10 cellular contexts compared by ENCODE assay signal in genomic region chr16:11114366-11115164, GRCh38.
DNase-seq lines count a peak whose midpoint lies in the region; ATAC-seq and TF ChIP-seq lines count a peak whose summit lies in the region.
"Had no signal": no experiment of that assay in that cellular context is flagged by ENCODE, and none has a peak within 500 bp of the region (broad histone marks: within the 10 kb centered on the region; RNA-seq: fewer than 3 reads in every experiment).

No MANE protein-coding gene starts in this region.

- CTCF ChIA-PET in naive thymus-derived CD4-positive, alpha-beta T cell (lab: Charles Lee) = no interaction called here

- peak overlapping the region; percentile 36 to 89 (median 65) for H3K27ac Mint-ChIP-seq in naive thymus-derived CD4-positive, alpha-beta T cell

- H3K9me3 ChIP-seq in BLaER1 = 0 out of 2 replicates have a peak, but pooled peaks cover 7% of the 10 kb centered on the region
- no peaks in the 10 kb centered on the region for H3K9me3 ChIP-seq in naive thymus-derived CD4-positive, alpha-beta T cell (ENCODE audit: control insufficient read depth in 2 of 3, low read length in 3 of 3)
- H3K9me3 ChIP-seq in ovary = no peaks in the 10 kb centered on the region
- H3K9me3 ChIP-seq: uterus had no signal

- peak overlapping the region; percentile 55 for H3K4me2 ChIP-seq in BLaER1

- TF ChIP-seq EP300 in ovary (IDR thresholded peaks at IDR 0.05) = no peak

- no peak for TF ChIP-seq POLR2A in ovary (IDR thresholded peaks at IDR 0.05)

- H3K36me3 ChIP-seq in BLaER1 (peaks cover 30% of the 10 kb centered on the region), brain microvascular endothelial cell (replicated peaks) (no peaks in the 10 kb centered on the region), ovary (no peaks in the 10 kb centered on the region)
- no peaks in the 10 kb centered on the region for H3K36me3 ChIP-seq in naive thymus-derived CD4-positive, alpha-beta T cell (ENCODE audit: control insufficient read depth in 2 of 3, insufficient read depth in 3 of 3, low read length in 3 of 3)
- H3K36me3 ChIP-seq: uterus had no signal

- DNase-seq in Jurkat, Clone E6-1 (ENCODE audit: low read depth, low spot score) = peak; percentile 94
- peak; percentile 74 for DNase-seq in activated CD8-positive, alpha-beta memory T cell treated with anti-CD3 and anti-CD28 coated beads, Interleukin-2, amount 50 U/mL, for 48 hours
- peak in 7 of 9 donors; percentile 14 to 43 (median 31) for DNase-seq in naive thymus-derived CD4-positive, alpha-beta T cell
- no peak for DNase-seq in substantia nigra (lab: John Stamatoyannopoulos, UW)
- no peak for DNase-seq in brain microvascular endothelial cell
- no peak for DNase-seq in COLO668 (lab: John Stamatoyannopoulos, UW; ENCODE audit: unreplicated experiment)
- no peak for DNase-seq in ovary
- DNase-seq: NCI-H524, uterus had no signal

- peak overlapping the region; percentile 51 to 83 (median 64) for H3K4me3 Mint-ChIP-seq in naive thymus-derived CD4-positive, alpha-beta T cell

- peaks cover 0 to 8% (median 0%) of the 10 kb centered on the region in 11 donors for H3K9me3 Mint-ChIP-seq in naive thymus-derived CD4-positive, alpha-beta T cell

- H3K4me3 ChIP-seq in BLaER1 = no peak overlapping the region
- H3K4me3 ChIP-seq in Jurkat, Clone E6-1 (ENCODE audit: low read length) = peak overlapping the region; percentile 20
- peak overlapping the region; percentile 31 for H3K4me3 ChIP-seq in naive thymus-derived CD4-positive, alpha-beta T cell (ENCODE audit: low read length)
- H3K4me3 ChIP-seq in brain microvascular endothelial cell (ENCODE audit: low read depth, low read length) = no peak overlapping the region
- H3K4me3 ChIP-seq in ovary = no peak overlapping the region
- H3K4me3 ChIP-seq: uterus had no signal

- H3K4me1 Mint-ChIP-seq in naive thymus-derived CD4-positive, alpha-beta T cell = peaks cover 22 to 53% (median 33%) of the 10 kb centered on the region in 7 donors

- no peaks in the 10 kb centered on the region for H3K27me3 Mint-ChIP-seq in naive thymus-derived CD4-positive, alpha-beta T cell

- H3K9ac ChIP-seq in BLaER1 = peak overlapping the region; percentile 11; the same call in 1 of the 2 replicates

- WGBS in ovary, 3 donors = 90 to 93% (median 92%) methylated on average over 15 of the region's 15 CpGs

- POLR2A ChIA-PET in naive thymus-derived CD4-positive, alpha-beta T cell (lab: Charles Lee) = no interaction called here

- peaks cover 16% of the 10 kb centered on the region; the same call in 1 of the 2 replicates for H4K20me1 ChIP-seq in BLaER1

- intact Hi-C loops in naive thymus-derived CD4-positive, alpha-beta T cell (cut with micrococcal nuclease) = loop anchor here in 1 of 2 donors (1.0 to 2.0 kb wide), 4 partner anchors 9 to 26 kb away; no protein-coding TSS in a partner anchor
- intact Hi-C loops in ovary (cut with DNase I) = no loop called here

- H3K4me1 ChIP-seq in BLaER1 (peaks cover 30% of the 10 kb centered on the region), ovary (ENCODE audit: insufficient read depth) (no peaks in the 10 kb centered on the region)
- peaks cover 17 to 26% of the 10 kb centered on the region in 2 donors for H3K4me1 ChIP-seq in naive thymus-derived CD4-positive, alpha-beta T cell (ENCODE audit: control insufficient read depth in 2 of 2, insufficient read depth in 2 of 2, low read length in 2 of 2)
- H3K4me1 ChIP-seq: uterus had no signal

- TF ChIP-seq CTCF in brain microvascular endothelial cell (IDR thresholded peaks at IDR 0.05; ENCODE audit: low read depth, low read length, missing control alignments) (no peak), ovary (IDR thresholded peaks at IDR 0.05) (no peak)

- in situ Hi-C loops in brain microvascular endothelial cell (cut with HindIII; ENCODE audit: low pct_ligation_motif_present, low sequenced_read_pairs) = no loop called here

- H3K27me3 ChIP-seq in BLaER1 = no peaks in the 10 kb centered on the region
- H3K27me3 ChIP-seq in naive thymus-derived CD4-positive, alpha-beta T cell (ENCODE audit: control insufficient read depth in 2 of 2, insufficient read depth in 2 of 2, low read length in 2 of 2) = no peaks in the 10 kb centered on the region
- H3K27me3 ChIP-seq in brain microvascular endothelial cell (replicated peaks) = no peaks in the 10 kb centered on the region
- H3K27me3 ChIP-seq in ovary = no peaks in the 10 kb centered on the region
- H3K27me3 ChIP-seq: uterus had no signal

- H3K36me3 Mint-ChIP-seq in naive thymus-derived CD4-positive, alpha-beta T cell = peaks cover 0 to 52% (median 19%) of the 10 kb centered on the region in 5 donors

- H3K27ac ChIP-seq in BLaER1 = 0 out of 2 replicates have a peak overlapping the region, but pooled peaks have one; percentile 30
- no peak overlapping the region for H3K27ac ChIP-seq in naive thymus-derived CD4-positive, alpha-beta T cell (ENCODE audit: low read depth, low read length)
- no peak overlapping the region for H3K27ac ChIP-seq in substantia nigra (ENCODE audit: low read depth, low read length, poor library complexity, severe bottlenecking)
- no peak overlapping the region for H3K27ac ChIP-seq in brain microvascular endothelial cell
- no peak overlapping the region for H3K27ac ChIP-seq in ovary

- ATAC-seq in naive thymus-derived CD4-positive, alpha-beta T cell = peak; percentile 77

Comparison
In these comparisons a context has a peak if more than half of its experiments do, and no peak if none do; other contexts are left out.
1. H3K4me3 ChIP-seq: peak in Jurkat, Clone E6-1 (single experiment) and naive thymus-derived CD4-positive, alpha-beta T cell (single experiment); none in BLaER1 (single experiment), brain microvascular endothelial cell (single experiment) and ovary (single experiment).
2. DNase-seq: peak in Jurkat, Clone E6-1 (single experiment), activated CD8-positive, alpha-beta memory T cell treated with anti-CD3 and anti-CD28 coated beads, Interleukin-2, amount 50 U/mL, for 48 hours (single experiment) and naive thymus-derived CD4-positive, alpha-beta T cell (7 of 9); none in substantia nigra (0 of 49), brain microvascular endothelial cell (single experiment), COLO668 (single experiment) and ovary (0 of 5).